In the genomic region with DNA sequence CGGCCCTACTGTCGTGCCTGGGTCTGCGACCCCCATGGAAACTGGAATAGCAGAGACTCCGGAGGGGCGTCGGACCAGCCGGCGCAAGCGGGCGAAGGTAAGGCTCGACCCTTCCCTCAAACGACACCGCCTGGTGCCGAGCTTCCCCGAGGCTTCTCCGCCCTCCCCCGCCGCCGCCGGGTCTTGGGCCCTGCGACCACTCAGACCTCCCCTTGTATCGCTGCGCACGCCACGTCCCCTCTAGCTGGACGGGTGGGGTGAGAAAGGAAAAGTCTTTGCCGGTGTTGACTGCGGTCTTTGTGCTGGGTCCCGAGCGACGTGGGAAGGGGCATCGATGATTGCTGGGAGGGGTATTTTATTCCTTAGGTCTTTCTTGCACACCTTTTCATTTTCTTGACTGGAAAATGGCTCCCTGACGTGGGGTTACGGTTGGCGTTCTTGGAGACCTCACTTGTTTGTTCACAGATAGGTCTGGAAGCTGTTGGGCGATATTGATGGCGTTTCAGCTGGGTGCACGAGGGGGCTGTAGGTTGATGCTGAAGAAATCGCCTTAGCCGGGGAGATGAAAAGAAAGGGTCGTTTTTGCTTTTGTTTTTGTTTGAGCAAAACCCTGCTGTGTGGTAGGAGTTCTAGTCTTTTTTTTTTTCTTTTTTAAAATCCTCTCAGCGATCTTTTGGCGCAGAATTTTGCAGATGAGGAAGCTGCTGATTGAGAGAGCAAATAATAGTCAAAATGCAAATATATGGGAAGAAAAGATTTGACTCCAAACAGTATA, we compare ENCODE assay signal across 2 cellular contexts.
TF ChIP-seq lines count a peak whose summit lies in the region.

No MANE protein-coding gene starts in this region.

TF ChIP-seq in Ishikawa, 13 proteins besides CTCF, POLR2A, EP300 and RAD21:
- no peak for TF ChIP-seq EGR1 (IDR thresholded peaks at IDR 0.05)
- TF ChIP-seq FOXM1 (IDR thresholded peaks at IDR 0.05; ENCODE audit: borderline replicate concordance, low read depth): no peak
- peak; percentile 24; the same call in 1 of the 2 replicates for TF ChIP-seq YY1 (IDR thresholded peaks at IDR 0.05; ENCODE audit: low read depth)
- TF ChIP-seq ZBTB7A (IDR thresholded peaks at IDR 0.05; ENCODE audit: low read depth): peak; percentile 97
- no peak for TF ChIP-seq CREB1 (IDR thresholded peaks at IDR 0.05; ENCODE audit: low read depth)
- TF ChIP-seq, protein P1, sequence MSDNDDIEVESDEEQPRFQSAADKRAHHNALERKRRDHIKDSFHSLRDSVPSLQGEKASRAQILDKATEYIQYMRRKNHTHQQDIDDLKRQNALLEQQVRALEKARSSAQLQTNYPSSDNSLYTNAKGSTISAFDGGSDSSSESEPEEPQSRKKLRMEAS (IDR thresholded peaks at IDR 0.05): no peak
- no peak for TF ChIP-seq TCF12 (IDR thresholded peaks at IDR 0.05; ENCODE audit: low read depth)
- no peak for TF ChIP-seq TEAD4 (IDR thresholded peaks at IDR 0.05)
- TF ChIP-seq CEBPB (IDR thresholded peaks at IDR 0.05): no peak
- TF ChIP-seq, protein P2, sequence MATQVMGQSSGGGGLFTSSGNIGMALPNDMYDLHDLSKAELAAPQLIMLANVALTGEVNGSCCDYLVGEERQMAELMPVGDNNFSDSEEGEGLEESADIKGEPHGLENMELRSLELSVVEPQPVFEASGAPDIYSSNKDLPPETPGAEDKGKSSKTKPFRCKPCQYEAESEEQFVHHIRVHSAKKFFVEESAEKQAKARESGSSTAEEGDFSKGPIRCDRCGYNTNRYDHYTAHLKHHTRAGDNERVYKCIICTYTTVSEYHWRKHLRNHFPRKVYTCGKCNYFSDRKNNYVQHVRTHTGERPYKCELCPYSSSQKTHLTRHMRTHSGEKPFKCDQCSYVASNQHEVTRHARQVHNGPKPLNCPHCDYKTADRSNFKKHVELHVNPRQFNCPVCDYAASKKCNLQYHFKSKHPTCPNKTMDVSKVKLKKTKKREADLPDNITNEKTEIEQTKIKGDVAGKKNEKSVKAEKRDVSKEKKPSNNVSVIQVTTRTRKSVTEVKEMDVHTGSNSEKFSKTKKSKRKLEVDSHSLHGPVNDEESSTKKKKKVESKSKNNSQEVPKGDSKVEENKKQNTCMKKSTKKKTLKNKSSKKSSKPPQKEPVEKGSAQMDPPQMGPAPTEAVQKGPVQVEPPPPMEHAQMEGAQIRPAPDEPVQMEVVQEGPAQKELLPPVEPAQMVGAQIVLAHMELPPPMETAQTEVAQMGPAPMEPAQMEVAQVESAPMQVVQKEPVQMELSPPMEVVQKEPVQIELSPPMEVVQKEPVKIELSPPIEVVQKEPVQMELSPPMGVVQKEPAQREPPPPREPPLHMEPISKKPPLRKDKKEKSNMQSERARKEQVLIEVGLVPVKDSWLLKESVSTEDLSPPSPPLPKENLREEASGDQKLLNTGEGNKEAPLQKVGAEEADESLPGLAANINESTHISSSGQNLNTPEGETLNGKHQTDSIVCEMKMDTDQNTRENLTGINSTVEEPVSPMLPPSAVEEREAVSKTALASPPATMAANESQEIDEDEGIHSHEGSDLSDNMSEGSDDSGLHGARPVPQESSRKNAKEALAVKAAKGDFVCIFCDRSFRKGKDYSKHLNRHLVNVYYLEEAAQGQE (IDR thresholded peaks at IDR 0.05; ENCODE audit: low read depth): no peak
- TF ChIP-seq, protein P3, sequence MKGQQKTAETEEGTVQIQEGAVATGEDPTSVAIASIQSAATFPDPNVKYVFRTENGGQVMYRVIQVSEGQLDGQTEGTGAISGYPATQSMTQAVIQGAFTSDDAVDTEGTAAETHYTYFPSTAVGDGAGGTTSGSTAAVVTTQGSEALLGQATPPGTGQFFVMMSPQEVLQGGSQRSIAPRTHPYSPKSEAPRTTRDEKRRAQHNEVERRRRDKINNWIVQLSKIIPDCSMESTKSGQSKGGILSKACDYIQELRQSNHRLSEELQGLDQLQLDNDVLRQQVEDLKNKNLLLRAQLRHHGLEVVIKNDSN (IDR thresholded peaks at IDR 0.05): no peak
- no peak for TF ChIP-seq TAF1 (IDR thresholded peaks at IDR 0.05; ENCODE audit: low read depth)
- no peak for TF ChIP-seq NFIC (IDR thresholded peaks at IDR 0.05)

TF ChIP-seq in HepG2, 621 proteins besides CTCF, POLR2A, EP300 and RAD21 (continues in another document):
- TF ChIP-seq HOXA3 (CRISPR knock-in tag; IDR thresholded peaks at IDR 0.05) (peak; percentile 36; the same call in 1 of the 2 replicates), ZNF557 (CRISPR knock-in tag; IDR thresholded peaks at IDR 0.05) (0 out of 2 replicates have a peak, but pooled peaks have one; percentile 47), ZNF777 (CRISPR knock-in tag; IDR thresholded peaks at IDR 0.05) (peak; percentile 73), ZNF746 (CRISPR knock-in tag; IDR thresholded peaks at IDR 0.05) (no peak), NR2F1 (CRISPR knock-in tag; IDR thresholded peaks at IDR 0.05) (no peak), PHF8 (CRISPR knock-in tag; IDR thresholded peaks at IDR 0.05) (peak; percentile 18; the same call in 1 of the 2 replicates), SUZ12 (IDR thresholded peaks at IDR 0.05; ENCODE audit: low read depth, low read length) (no peak), ZFX (CRISPR knock-in tag; IDR thresholded peaks at IDR 0.05; ENCODE audit: low read depth) (0 out of 2 replicates have a peak, but pooled peaks have one; percentile 34), HNF4G (IDR thresholded peaks at IDR 0.05; ENCODE audit: borderline replicate concordance, low read depth, low read length) (no peak), HNF4G (CRISPR knock-in tag; IDR thresholded peaks at IDR 0.05; ENCODE audit: borderline replicate concordance, low read depth) (no peak), ZNF790 (CRISPR knock-in tag; IDR thresholded peaks at IDR 0.05; ENCODE audit: borderline replicate concordance) (0 out of 2 replicates have a peak, but pooled peaks have one; percentile 31), TBP (CRISPR knock-in tag; IDR thresholded peaks at IDR 0.05) (no peak)
- TF ChIP-seq, protein P4, sequence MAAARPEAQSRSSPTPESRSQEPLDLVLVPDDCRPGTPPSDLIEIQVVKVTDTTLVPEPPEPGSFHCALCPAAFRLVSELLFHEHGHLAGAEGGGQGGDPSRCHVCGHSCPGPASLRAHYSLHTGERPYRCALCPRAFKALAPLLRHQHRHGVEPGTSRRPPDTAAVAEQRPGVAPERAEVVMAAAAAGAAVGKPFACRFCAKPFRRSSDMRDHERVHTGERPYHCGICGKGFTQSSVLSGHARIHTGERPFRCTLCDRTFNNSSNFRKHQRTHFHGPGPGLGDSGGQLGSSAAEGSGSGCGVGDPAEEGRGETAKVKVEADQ (CRISPR knock-in tag; IDR thresholded peaks at IDR 0.05; ENCODE audit: borderline replicate concordance): no peak
- TF ChIP-seq, protein P5, sequence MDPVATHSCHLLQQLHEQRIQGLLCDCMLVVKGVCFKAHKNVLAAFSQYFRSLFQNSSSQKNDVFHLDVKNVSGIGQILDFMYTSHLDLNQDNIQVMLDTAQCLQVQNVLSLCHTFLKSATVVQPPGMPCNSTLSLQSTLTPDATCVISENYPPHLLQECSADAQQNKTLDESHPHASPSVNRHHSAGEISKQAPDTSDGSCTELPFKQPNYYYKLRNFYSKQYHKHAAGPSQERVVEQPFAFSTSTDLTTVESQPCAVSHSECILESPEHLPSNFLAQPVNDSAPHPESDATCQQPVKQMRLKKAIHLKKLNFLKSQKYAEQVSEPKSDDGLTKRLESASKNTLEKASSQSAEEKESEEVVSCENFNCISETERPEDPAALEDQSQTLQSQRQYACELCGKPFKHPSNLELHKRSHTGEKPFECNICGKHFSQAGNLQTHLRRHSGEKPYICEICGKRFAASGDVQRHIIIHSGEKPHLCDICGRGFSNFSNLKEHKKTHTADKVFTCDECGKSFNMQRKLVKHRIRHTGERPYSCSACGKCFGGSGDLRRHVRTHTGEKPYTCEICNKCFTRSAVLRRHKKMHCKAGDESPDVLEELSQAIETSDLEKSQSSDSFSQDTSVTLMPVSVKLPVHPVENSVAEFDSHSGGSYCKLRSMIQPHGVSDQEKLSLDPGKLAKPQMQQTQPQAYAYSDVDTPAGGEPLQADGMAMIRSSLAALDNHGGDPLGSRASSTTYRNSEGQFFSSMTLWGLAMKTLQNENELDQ (CRISPR knock-in tag; IDR thresholded peaks at IDR 0.05; ENCODE audit: borderline replicate concordance): no peak
- TF ChIP-seq, protein P6, sequence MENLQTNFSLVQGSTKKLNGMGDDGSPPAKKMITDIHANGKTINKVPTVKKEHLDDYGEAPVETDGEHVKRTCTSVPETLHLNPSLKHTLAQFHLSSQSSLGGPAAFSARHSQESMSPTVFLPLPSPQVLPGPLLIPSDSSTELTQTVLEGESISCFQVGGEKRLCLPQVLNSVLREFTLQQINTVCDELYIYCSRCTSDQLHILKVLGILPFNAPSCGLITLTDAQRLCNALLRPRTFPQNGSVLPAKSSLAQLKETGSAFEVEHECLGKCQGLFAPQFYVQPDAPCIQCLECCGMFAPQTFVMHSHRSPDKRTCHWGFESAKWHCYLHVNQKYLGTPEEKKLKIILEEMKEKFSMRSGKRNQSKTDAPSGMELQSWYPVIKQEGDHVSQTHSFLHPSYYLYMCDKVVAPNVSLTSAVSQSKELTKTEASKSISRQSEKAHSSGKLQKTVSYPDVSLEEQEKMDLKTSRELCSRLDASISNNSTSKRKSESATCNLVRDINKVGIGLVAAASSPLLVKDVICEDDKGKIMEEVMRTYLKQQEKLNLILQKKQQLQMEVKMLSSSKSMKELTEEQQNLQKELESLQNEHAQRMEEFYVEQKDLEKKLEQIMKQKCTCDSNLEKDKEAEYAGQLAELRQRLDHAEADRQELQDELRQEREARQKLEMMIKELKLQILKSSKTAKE (CRISPR knock-in tag; IDR thresholded peaks at IDR 0.05; ENCODE audit: borderline replicate concordance): peak; percentile 17; the same call in 1 of the 2 replicates
- TF ChIP-seq, protein P7, sequence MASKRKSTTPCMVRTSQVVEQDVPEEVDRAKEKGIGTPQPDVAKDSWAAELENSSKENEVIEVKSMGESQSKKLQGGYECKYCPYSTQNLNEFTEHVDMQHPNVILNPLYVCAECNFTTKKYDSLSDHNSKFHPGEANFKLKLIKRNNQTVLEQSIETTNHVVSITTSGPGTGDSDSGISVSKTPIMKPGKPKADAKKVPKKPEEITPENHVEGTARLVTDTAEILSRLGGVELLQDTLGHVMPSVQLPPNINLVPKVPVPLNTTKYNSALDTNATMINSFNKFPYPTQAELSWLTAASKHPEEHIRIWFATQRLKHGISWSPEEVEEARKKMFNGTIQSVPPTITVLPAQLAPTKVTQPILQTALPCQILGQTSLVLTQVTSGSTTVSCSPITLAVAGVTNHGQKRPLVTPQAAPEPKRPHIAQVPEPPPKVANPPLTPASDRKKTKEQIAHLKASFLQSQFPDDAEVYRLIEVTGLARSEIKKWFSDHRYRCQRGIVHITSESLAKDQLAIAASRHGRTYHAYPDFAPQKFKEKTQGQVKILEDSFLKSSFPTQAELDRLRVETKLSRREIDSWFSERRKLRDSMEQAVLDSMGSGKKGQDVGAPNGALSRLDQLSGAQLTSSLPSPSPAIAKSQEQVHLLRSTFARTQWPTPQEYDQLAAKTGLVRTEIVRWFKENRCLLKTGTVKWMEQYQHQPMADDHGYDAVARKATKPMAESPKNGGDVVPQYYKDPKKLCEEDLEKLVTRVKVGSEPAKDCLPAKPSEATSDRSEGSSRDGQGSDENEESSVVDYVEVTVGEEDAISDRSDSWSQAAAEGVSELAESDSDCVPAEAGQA (IDR thresholded peaks at IDR 0.05; ENCODE audit: low read depth): no peak
- TF ChIP-seq, protein P7 (CRISPR knock-in tag; IDR thresholded peaks at IDR 0.05; ENCODE audit: borderline replicate concordance): 0 out of 2 replicates have a peak, but pooled peaks have one; percentile 58
- TF ChIP-seq, protein P8, sequence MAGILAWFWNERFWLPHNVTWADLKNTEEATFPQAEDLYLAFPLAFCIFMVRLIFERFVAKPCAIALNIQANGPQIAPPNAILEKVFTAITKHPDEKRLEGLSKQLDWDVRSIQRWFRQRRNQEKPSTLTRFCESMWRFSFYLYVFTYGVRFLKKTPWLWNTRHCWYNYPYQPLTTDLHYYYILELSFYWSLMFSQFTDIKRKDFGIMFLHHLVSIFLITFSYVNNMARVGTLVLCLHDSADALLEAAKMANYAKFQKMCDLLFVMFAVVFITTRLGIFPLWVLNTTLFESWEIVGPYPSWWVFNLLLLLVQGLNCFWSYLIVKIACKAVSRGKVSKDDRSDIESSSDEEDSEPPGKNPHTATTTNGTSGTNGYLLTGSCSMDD (CRISPR knock-in tag; IDR thresholded peaks at IDR 0.05): 0 out of 2 replicates have a peak, but pooled peaks have one; percentile 27
- TF ChIP-seq, protein P9, sequence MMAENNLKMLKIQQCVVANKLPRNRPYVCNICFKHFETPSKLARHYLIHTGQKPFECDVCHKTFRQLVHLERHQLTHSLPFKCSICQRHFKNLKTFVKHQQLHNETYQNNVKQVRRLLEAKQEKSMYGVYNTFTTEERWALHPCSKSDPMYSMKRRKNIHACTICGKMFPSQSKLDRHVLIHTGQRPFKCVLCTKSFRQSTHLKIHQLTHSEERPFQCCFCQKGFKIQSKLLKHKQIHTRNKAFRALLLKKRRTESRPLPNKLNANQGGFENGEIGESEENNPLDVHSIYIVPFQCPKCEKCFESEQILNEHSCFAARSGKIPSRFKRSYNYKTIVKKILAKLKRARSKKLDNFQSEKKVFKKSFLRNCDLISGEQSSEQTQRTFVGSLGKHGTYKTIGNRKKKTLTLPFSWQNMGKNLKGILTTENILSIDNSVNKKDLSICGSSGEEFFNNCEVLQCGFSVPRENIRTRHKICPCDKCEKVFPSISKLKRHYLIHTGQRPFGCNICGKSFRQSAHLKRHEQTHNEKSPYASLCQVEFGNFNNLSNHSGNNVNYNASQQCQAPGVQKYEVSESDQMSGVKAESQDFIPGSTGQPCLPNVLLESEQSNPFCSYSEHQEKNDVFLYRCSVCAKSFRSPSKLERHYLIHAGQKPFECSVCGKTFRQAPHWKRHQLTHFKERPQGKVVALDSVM (CRISPR knock-in tag; IDR thresholded peaks at IDR 0.05): no peak
